ENCODE assay signal across 1 cellular context in the genomic region with DNA sequence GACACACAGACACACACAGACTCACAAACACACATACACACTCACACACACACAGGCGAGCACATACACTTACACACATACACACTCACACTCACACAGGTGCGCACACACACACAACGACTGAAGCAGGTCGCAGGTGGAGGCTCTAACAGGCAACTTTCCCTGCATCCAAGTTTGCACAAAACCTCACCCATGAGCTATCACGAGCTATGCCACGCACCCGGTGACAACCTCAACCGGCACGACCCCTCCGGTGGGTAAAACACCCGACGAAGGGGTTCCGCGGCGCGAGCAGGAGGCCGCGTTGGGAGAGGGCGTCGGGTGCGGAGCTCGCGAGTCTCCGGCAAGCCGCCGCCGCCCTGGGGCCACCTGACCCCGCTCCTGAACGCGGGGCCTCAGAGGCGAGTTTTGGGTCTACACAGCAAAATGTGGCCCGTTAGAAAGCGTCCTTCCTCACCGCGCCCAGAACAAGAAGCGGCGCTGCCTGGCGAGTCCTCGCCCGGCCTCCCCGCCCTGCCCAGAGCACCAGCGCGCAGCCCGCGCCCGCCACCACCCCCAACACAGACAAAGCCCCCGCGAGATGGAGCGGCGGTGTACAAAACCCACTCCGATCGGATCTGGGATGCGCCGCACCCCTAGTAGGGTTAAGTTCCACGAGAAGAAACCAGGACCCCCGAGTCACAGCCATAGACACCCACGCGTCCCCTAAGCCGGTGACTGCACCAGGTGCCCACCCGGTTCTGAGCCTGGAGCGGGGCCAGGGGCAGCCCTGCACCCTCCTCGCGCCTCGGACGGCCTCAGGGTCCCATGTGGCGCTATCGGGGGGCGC.
TF ChIP-seq lines count a peak whose summit lies in the region.

No MANE protein-coding gene starts in this region.

TF ChIP-seq in H1, 55 proteins besides CTCF, POLR2A, EP300 and RAD21:
- TF ChIP-seq GTF2F1 (IDR thresholded peaks at IDR 0.05; ENCODE audit: borderline replicate concordance, low read depth, low read length) (no peak), CREB1 (IDR thresholded peaks at IDR 0.05) (no peak), HDAC2 (IDR thresholded peaks at IDR 0.05; ENCODE audit: borderline replicate concordance in 1 of 2, low read depth in 2 of 2, low read length in 2 of 2) (0 out of 4 replicates have a peak, but pooled peaks of 1 of the 2 experiments have one; percentile 8), BCL11A (IDR thresholded peaks at IDR 0.05; ENCODE audit: low read depth in 2 of 2, low read length in 2 of 2) (no peak), HDAC6 (IDR thresholded peaks at IDR 0.05; ENCODE audit: low read depth, low read length) (no peak), KDM4A (IDR thresholded peaks at IDR 0.05; ENCODE audit: low read depth, low read length, severe bottlenecking) (peak; percentile 19), BACH1 (IDR thresholded peaks at IDR 0.05; ENCODE audit: low read length) (no peak), ZNF274 (IDR thresholded peaks at IDR 0.05; ENCODE audit: borderline replicate concordance, extremely low read depth, low read length) (no peak), KDM5A (IDR thresholded peaks at IDR 0.05; ENCODE audit: low read length) (no peak), KDM1A (IDR thresholded peaks at IDR 0.05; ENCODE audit: borderline replicate concordance, low read length) (no peak), RNF2 (IDR thresholded peaks at IDR 0.05; ENCODE audit: borderline replicate concordance, low read depth, low read length, missing control alignments, poor library complexity, severe bottlenecking) (peak; percentile 56), ASH2L (IDR thresholded peaks at IDR 0.05; ENCODE audit: low read length) (no peak), EZH2 (IDR thresholded peaks at IDR 0.05; ENCODE audit: low read depth, low read length, severe bottlenecking) (peak; percentile 96), EGR1 (IDR thresholded peaks at IDR 0.05; ENCODE audit: borderline replicate concordance, low read depth, low read length) (no peak), JUN (IDR thresholded peaks at IDR 0.05; ENCODE audit: low read depth, low read length) (no peak), YY1 (IDR thresholded peaks at IDR 0.05; ENCODE audit: low read depth, low read length) (no peak), TAF7 (optimal IDR thresholded peaks at IDR 0.05; ENCODE audit: borderline replicate concordance, low read depth, low read length) (no peak), SIN3A (conservative IDR thresholded peaks at IDR 0.05 in 1 of 2, IDR thresholded peaks at IDR 0.05 in 1 of 2; ENCODE audit: low read depth in 1 of 2, low read length in 2 of 2) (no peak), PHF8 (conservative IDR thresholded peaks at IDR 0.05; ENCODE audit: low read depth, low read length) (no peak), POLR2AphosphoS5 (IDR thresholded peaks at IDR 0.05; ENCODE audit: low read depth, low read length) (no peak), CBX8 (IDR thresholded peaks at IDR 0.05; ENCODE audit: borderline replicate concordance, low read depth, low read length) (no peak), SUZ12 (IDR thresholded peaks at IDR 0.05; ENCODE audit: low read length) (peak; percentile 98), CHD1 (IDR thresholded peaks at IDR 0.05; ENCODE audit: low read depth, low read length) (no peak)
- TF ChIP-seq, protein P1, sequence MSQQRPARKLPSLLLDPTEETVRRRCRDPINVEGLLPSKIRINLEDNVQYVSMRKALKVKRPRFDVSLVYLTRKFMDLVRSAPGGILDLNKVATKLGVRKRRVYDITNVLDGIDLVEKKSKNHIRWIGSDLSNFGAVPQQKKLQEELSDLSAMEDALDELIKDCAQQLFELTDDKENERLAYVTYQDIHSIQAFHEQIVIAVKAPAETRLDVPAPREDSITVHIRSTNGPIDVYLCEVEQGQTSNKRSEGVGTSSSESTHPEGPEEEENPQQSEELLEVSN (IDR thresholded peaks at IDR 0.05), result peak; percentile 4; the same call in 1 of the 2 replicates
